Comparison of ENCODE assay signal across 17 cellular contexts in the genomic region with DNA sequence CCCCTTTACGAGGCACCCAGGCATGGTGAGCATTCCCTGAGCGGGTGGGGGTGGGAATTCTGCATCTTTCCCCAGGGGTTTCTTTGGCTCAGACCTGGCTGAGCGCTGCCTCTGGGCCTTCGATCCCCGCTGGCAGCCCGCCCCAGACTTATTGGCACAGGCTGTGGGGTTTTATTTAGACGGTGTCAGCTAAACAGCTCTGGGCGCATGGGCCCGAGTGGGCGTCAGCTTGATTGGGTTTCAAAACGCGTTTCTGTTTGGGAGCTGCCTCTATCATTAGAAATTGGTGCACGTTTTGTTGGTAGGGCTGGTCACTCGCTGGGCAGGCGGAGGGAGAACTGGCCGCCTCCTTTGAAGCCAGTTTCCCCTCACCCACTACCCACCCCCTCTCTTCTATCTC. TPM values are rescaled to one million over a fixed set of nuclear protein-coding genes. Genes with fewer than 3 reads are reported as not detected.
DNase-seq lines count a peak whose midpoint lies in the region; ATAC-seq and TF ChIP-seq lines count a peak whose summit lies in the region.
"Had no signal": no experiment of that assay in that cellular context is flagged by ENCODE, and none has a peak within 500 bp of the region (broad histone marks: within the 10 kb centered on the region; RNA-seq: fewer than 3 reads in every experiment).

No MANE protein-coding gene starts in this region.

- ATAC-seq in WTC11, result no peak
- peak in 2 of 4 donors; percentile 31 to 34 for ATAC-seq in heart left ventricle
- ATAC-seq in HG03175 (IDR thresholded peaks at IDR 0.05; ENCODE audit: unreplicated experiment), result no peak
- ATAC-seq: activated CD4-positive, CD25-positive, alpha-beta regulatory T cell treated with anti-CD3 and anti-CD28 coated beads, Interleukin-2, amount 50 U/mL, for 24 hours; mucosa of descending colon; Panc1 had no signal

- peaks cover 100% of the 10 kb centered on the region for H3K4me1 ChIP-seq in BLaER1
- peaks cover 0 to 98% (median 53%) of the 10 kb centered on the region in 12 donors for H3K4me1 ChIP-seq in heart left ventricle

- TF ChIP-seq CTCF in WTC11 (IDR thresholded peaks at IDR 0.05) (no peak), heart left ventricle (IDR thresholded peaks at IDR 0.05) (no peak), nephron progenitor cell (IDR thresholded peaks at IDR 0.05) (no peak)

- H3K4me3 ChIP-seq in BLaER1 (peak overlapping the region; percentile 34), heart left ventricle (no peak overlapping the region)
- H3K4me3 ChIP-seq: mucosa of descending colon, tibial nerve had no signal

- H3K4me3 Mint-ChIP-seq in WTC11 (no peak overlapping the region), nephron progenitor cell (no peak overlapping the region)
- H3K4me3 Mint-ChIP-seq in activated naive CD8-positive, alpha-beta T cell treated with anti-CD3 and anti-CD28 coated beads for 36 hours, result no peak overlapping the region
- no peak overlapping the region for H3K4me3 Mint-ChIP-seq in activated naive CD4-positive, alpha-beta T cell treated with anti-CD3 and anti-CD28 coated beads for 36 hours

- CTCF ChIA-PET in WTC11 (lab: Charles Lee), result no interaction called here
- CTCF ChIA-PET in activated naive CD4-positive, alpha-beta T cell treated with anti-CD3 and anti-CD28 coated beads for 36 hours (lab: Charles Lee), result no interaction called here

- intact Hi-C loops in heart left ventricle (cut with DNase I), result no loop called here
- intact Hi-C loops in posterior cingulate gyrus (cut with DNase I), result no loop called here
- intact Hi-C loops in activated naive CD4-positive, alpha-beta T cell treated with anti-CD3 and anti-CD28 coated beads for 36 hours (cut with micrococcal nuclease), result no loop called here

- H3K27ac Mint-ChIP-seq in WTC11 (peak overlapping the region; percentile 27; the same call in 1 of the 2 replicates), nephron progenitor cell (no peak overlapping the region)
- H3K27ac Mint-ChIP-seq in activated naive CD8-positive, alpha-beta T cell treated with anti-CD3 and anti-CD28 coated beads for 36 hours, result no peak overlapping the region
- H3K27ac Mint-ChIP-seq in activated naive CD4-positive, alpha-beta T cell treated with anti-CD3 and anti-CD28 coated beads for 36 hours, result no peak overlapping the region

- H3K27ac ChIP-seq in BLaER1, result peak overlapping the region; percentile 61
- peak overlapping the region in 2 of 12 donors; percentile 28 to 29 for H3K27ac ChIP-seq in heart left ventricle

- H3K9me3 ChIP-seq in BLaER1 (no peaks in the 10 kb centered on the region), heart left ventricle (no peaks in the 10 kb centered on the region)
- H3K9me3 ChIP-seq: mucosa of descending colon, tibial nerve had no signal

- no peaks in the 10 kb centered on the region for H3K27me3 ChIP-seq in BLaER1
- H3K27me3 ChIP-seq in heart left ventricle, result no peaks in the 10 kb centered on the region
- H3K27me3 ChIP-seq: tibial nerve had no signal

- H3K4me1 Mint-ChIP-seq in WTC11 (peaks cover 88% of the 10 kb centered on the region), nephron progenitor cell (peaks cover 73% of the 10 kb centered on the region)
- H3K4me1 Mint-ChIP-seq in activated naive CD8-positive, alpha-beta T cell treated with anti-CD3 and anti-CD28 coated beads for 36 hours, result peaks cover 6% of the 10 kb centered on the region
- peaks cover 2% of the 10 kb centered on the region for H3K4me1 Mint-ChIP-seq in activated naive CD4-positive, alpha-beta T cell treated with anti-CD3 and anti-CD28 coated beads for 36 hours (ENCODE audit: low read depth)

- TF ChIP-seq POLR2A in heart left ventricle (IDR thresholded peaks at IDR 0.05), result no peak

- H3K9ac ChIP-seq in BLaER1, result peak overlapping the region; percentile 65

- H3K36me3 Mint-ChIP-seq in WTC11, result peaks cover 4% of the 10 kb centered on the region; the same call in 1 of the 2 replicates
- H3K36me3 Mint-ChIP-seq in activated naive CD8-positive, alpha-beta T cell treated with anti-CD3 and anti-CD28 coated beads for 36 hours, result no peaks in the 10 kb centered on the region
- H3K36me3 Mint-ChIP-seq in nephron progenitor cell (ENCODE audit: low read depth), result no peaks in the 10 kb centered on the region
- H3K36me3 Mint-ChIP-seq in activated naive CD4-positive, alpha-beta T cell treated with anti-CD3 and anti-CD28 coated beads for 36 hours (ENCODE audit: low read depth), result no peaks in the 10 kb centered on the region

- H3K4me2 ChIP-seq in BLaER1, result peak overlapping the region; percentile 81

- DNase-seq in WTC11 (ENCODE audit: low spot score) (no peak), heart left ventricle (peak in 3 of 5 donors; percentile 55 to 59 (median 58)), posterior cingulate gyrus (peak in 9 of 10 donors; percentile 44 to 92 (median 54)), nephron progenitor cell (no peak)
- no peak for DNase-seq in activated naive CD8-positive, alpha-beta T cell treated with anti-CD3 and anti-CD28 coated beads for 36 hours
- DNase-seq in activated naive CD4-positive, alpha-beta T cell treated with anti-CD3 and anti-CD28 coated beads for 36 hours, result no peak
- DNase-seq: activated CD8-positive, alpha-beta memory T cell treated with anti-CD3 and anti-CD28 coated beads, Interleukin-2, amount 50 U/mL, for 4 hours; activated naive CD4-positive, alpha-beta T cell; effector memory CD4-positive, alpha-beta T cell; mucosa of descending colon; NCI-H510A treated with DMSO at 0.1 percent for 48 hours; T-helper 1 cell had no signal

- POLR2A ChIA-PET in WTC11 (lab: Charles Lee), result no interaction called here

- H3K9me3 Mint-ChIP-seq in WTC11 (no peaks in the 10 kb centered on the region), nephron progenitor cell (no peaks in the 10 kb centered on the region)
- H3K9me3 Mint-ChIP-seq in activated naive CD8-positive, alpha-beta T cell treated with anti-CD3 and anti-CD28 coated beads for 36 hours, result no peaks in the 10 kb centered on the region
- no peaks in the 10 kb centered on the region for H3K9me3 Mint-ChIP-seq in activated naive CD4-positive, alpha-beta T cell treated with anti-CD3 and anti-CD28 coated beads for 36 hours

- no peaks in the 10 kb centered on the region for H3K36me3 ChIP-seq in BLaER1
- H3K36me3 ChIP-seq in heart left ventricle, result no peaks in the 10 kb centered on the region
- H3K36me3 ChIP-seq: tibial nerve had no signal

- 43 to 58% (median 49%) methylated on average over 14 to 16 of the region's 16 CpGs for WGBS in heart left ventricle, 4 donors

- no peaks in the 10 kb centered on the region for H3K27me3 Mint-ChIP-seq in WTC11 (ENCODE audit: low read depth)
- H3K27me3 Mint-ChIP-seq in activated naive CD8-positive, alpha-beta T cell treated with anti-CD3 and anti-CD28 coated beads for 36 hours, result no peaks in the 10 kb centered on the region
- peaks cover 7% of the 10 kb centered on the region for H3K27me3 Mint-ChIP-seq in nephron progenitor cell (ENCODE audit: low read depth, poor library complexity)
- H3K27me3 Mint-ChIP-seq in activated naive CD4-positive, alpha-beta T cell treated with anti-CD3 and anti-CD28 coated beads for 36 hours (ENCODE audit: low read depth), result no peaks in the 10 kb centered on the region

- peaks cover 97% of the 10 kb centered on the region for H4K20me1 ChIP-seq in BLaER1

TF ChIP-seq in WTC11, 78 proteins besides CTCF, POLR2A, EP300 and RAD21 (continues in another document):
- TF ChIP-seq ESRRA (CRISPR knock-in tag; IDR thresholded peaks at IDR 0.05; ENCODE audit: borderline replicate concordance) (no peak), CREM (CRISPR knock-in tag; IDR thresholded peaks at IDR 0.05) (no peak), NR3C1 (CRISPR knock-in tag; conservative IDR thresholded peaks at IDR 0.05; ENCODE audit: low read depth) (no peak), IRF2 (CRISPR knock-in tag; IDR thresholded peaks at IDR 0.05; ENCODE audit: borderline replicate concordance, low read depth) (no peak)
- TF ChIP-seq, protein P1, sequence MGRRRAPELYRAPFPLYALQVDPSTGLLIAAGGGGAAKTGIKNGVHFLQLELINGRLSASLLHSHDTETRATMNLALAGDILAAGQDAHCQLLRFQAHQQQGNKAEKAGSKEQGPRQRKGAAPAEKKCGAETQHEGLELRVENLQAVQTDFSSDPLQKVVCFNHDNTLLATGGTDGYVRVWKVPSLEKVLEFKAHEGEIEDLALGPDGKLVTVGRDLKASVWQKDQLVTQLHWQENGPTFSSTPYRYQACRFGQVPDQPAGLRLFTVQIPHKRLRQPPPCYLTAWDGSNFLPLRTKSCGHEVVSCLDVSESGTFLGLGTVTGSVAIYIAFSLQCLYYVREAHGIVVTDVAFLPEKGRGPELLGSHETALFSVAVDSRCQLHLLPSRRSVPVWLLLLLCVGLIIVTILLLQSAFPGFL (CRISPR knock-in tag; IDR thresholded peaks at IDR 0.05; ENCODE audit: borderline replicate concordance), result no peak

RNA-seq across cellular contexts. Expression of gene PMEPA1, which starts 21.0 kb away (rescaled TPM):
- total RNA-seq in WTC11 (2021), result 29.8 to 40.6 TPM (median 31.0 TPM) in 3 replicates
- total RNA-seq in heart left ventricle, result 10 to 100 TPM; 25.1 to 91.4 (median 30.0) TPM
- 100 to 1,000 TPM in 1 of 2 donors, 10 to 100 TPM in 1; 12.6 to 115 TPM for polyA plus RNA-seq in heart left ventricle
- 1 to 10 TPM; 1.0 to 1.7 TPM for total RNA-seq in activated naive CD8-positive, alpha-beta T cell treated with anti-CD3 and anti-CD28 coated beads for 36 hours
- total RNA-seq in activated naive CD4-positive, alpha-beta T cell treated with anti-CD3 and anti-CD28 coated beads for 36 hours, result 1 to 10 TPM; 2.0 to 2.2 TPM

Comparison
In these comparisons a context has a peak if more than half of its experiments do, and no peak if none do; other contexts are left out.
1. DNase-seq: peak in heart left ventricle (3 of 5) and posterior cingulate gyrus (9 of 10); none in WTC11 (single experiment), activated naive CD8-positive, alpha-beta T cell treated with anti-CD3 and anti-CD28 coated beads for 36 hours (single experiment), nephron progenitor cell (single experiment) and activated naive CD4-positive, alpha-beta T cell treated with anti-CD3 and anti-CD28 coated beads for 36 hours (single experiment).